Comparison of ENCODE assay signal across 13 cellular contexts in the genomic region with DNA sequence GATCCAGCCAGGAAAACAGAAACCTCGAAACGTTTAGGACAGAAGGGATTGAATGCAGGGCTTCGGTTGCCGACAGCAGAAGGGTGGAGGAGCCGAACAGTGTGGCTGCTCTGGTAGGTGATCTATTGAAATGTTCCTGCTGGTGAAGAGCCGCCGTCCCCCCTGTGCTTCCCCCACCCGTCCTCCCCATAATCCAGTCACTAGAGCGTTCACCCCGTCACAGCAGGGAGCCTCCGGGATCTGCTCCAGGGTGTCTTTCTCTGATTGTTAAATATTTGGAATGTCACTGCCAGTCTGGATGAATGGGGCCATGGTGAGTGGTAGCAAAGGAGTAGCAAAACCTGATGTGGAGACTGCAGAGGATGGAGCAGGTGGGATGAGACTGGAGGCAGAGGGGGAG.
"Had no signal": no experiment of that assay in that cellular context is flagged by ENCODE, and none has a peak within 500 bp of the region (broad histone marks: within the 10 kb centered on the region; RNA-seq: fewer than 3 reads in every experiment).

No MANE protein-coding gene starts in this region.

- H3K36me3 Mint-ChIP-seq: activated naive CD8-positive, alpha-beta T cell treated with anti-CD3 and anti-CD28 coated beads for 36 hours had no signal

- H3K4me3 ChIP-seq: breast epithelium, skin epidermis, stomach had no signal

- DNase-seq: activated CD4-positive, alpha-beta T cell treated with anti-CD3 and anti-CD28 coated beads, Interleukin-2, amount 50 U/mL, for 1 hour; activated CD4-positive, CD25-positive, alpha-beta regulatory T cell; activated gamma-delta T cell treated with Interleukin-2 at 50 U/mL for 16 hours; activated naive CD8-positive, alpha-beta T cell treated with anti-CD3 and anti-CD28 coated beads for 36 hours; activated T-cell treated with anti-CD3 and anti-CD28 coated beads, Interleukin-2, amount 50 U/mL, for 72 hours; dermis blood vessel endothelial cell; hippocampal formation; kidney glomerular epithelial cell; stimulated activated CD4-positive, alpha-beta T cell treated with anti-CD3 and anti-CD28 coated beads, Interleukin-4, amount 100 ng/mL, for 4 hours; stomach had no signal

- H3K27ac ChIP-seq: breast epithelium, parathyroid adenoma, skin epidermis, stomach had no signal

- H3K4me3 Mint-ChIP-seq: activated naive CD8-positive, alpha-beta T cell treated with anti-CD3 and anti-CD28 coated beads for 36 hours; activated T-cell treated with anti-CD3 and anti-CD28 coated beads, Interleukin-2, amount 50 U/mL, for 72 hours had no signal

- ATAC-seq: activated T-cell treated with anti-CD3 and anti-CD28 coated beads, Interleukin-2, amount 50 U/mL, for 72 hours had no signal

- H3K27ac Mint-ChIP-seq: activated naive CD8-positive, alpha-beta T cell treated with anti-CD3 and anti-CD28 coated beads for 36 hours; activated T-cell treated with anti-CD3 and anti-CD28 coated beads, Interleukin-2, amount 50 U/mL, for 72 hours had no signal

- H3K4me1 Mint-ChIP-seq: activated naive CD8-positive, alpha-beta T cell treated with anti-CD3 and anti-CD28 coated beads for 36 hours had no signal

- H3K4me1 ChIP-seq: breast epithelium, parathyroid adenoma, stomach had no signal

- H3K9me3 Mint-ChIP-seq: activated naive CD8-positive, alpha-beta T cell treated with anti-CD3 and anti-CD28 coated beads for 36 hours; activated T-cell treated with anti-CD3 and anti-CD28 coated beads, Interleukin-2, amount 50 U/mL, for 72 hours had no signal

- H3K36me3 ChIP-seq: breast epithelium, stomach had no signal
